ENCODE assay signal across 23 cellular contexts in the genomic region with DNA sequence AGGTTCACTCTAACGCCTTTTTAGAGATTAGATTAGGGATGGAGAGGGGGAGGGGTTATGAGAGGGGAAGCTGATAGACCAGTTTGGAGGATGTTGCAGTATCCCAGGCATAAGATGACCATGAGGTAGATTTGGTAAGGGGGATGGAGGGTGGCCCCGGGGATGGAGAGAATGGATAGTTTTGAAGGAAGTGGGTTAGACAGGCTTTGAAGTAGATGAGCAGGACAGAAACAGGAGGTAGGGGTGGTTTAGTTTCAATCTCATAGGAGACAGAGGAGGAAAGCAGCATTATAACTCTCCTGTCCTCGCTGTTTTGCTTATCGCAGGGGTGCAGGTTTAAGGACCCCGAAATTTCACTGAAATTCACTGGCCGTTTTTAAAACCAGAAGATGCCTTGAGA. TPM values are rescaled to one million over a fixed set of nuclear protein-coding genes. Genes with fewer than 3 reads are reported as not detected.
A peak's percentile ranks its signal among the peaks of the same experiment; 100 is the strongest.
DNase-seq lines count a peak whose midpoint lies in the region; ATAC-seq, FAIRE-seq and TF ChIP-seq lines count a peak whose summit lies in the region.
"Had no signal": no experiment of that assay in that cellular context is flagged by ENCODE, and none has a peak within 500 bp of the region (broad histone marks: within the 10 kb centered on the region; RNA-seq: fewer than 3 reads in every experiment).

No MANE protein-coding gene starts in this region.

- DNase-seq in stimulated activated naive CD8-positive, alpha-beta T cell treated with anti-CD3 and anti-CD28 coated beads, Interleukin-15, Interleukin-2, amounts not matched to agents 100 U/mL and 50 U/mL, for 24 hours: no peak
- DNase-seq in WTC11 (ENCODE audit: low spot score) (no peak), kidney (no peak), NOMO-1 treated with dmso at 0.1 percent for 144 hours (lab: John Stamatoyannopoulos, UW; ENCODE audit: unreplicated experiment) (no peak)
- no peak for DNase-seq in effector memory CD4-positive, alpha-beta T cell
- no peak for DNase-seq in stimulated activated naive CD8-positive, alpha-beta T cell treated with anti-CD3 and anti-CD28 coated beads, Interleukin-15, amount 100 ng/mL, for 72 hours
- DNase-seq: amniotic stem cell, DND-41, HCEC 1CT, heart right ventricle, immature natural killer cell, Kasumi-1, left ventricle myocardium inferior, midbrain, NCI-H1048, NCI-H2029 treated with DMSO at 0.1 percent for 48 hours, T-helper 9 cell, upper lobe of right lung had no signal

- H3K27ac ChIP-seq in effector memory CD4-positive, alpha-beta T cell (ENCODE audit: insufficient read depth, low read length, poor library complexity, severe bottlenecking): peak overlapping the region; percentile 6
- no peak overlapping the region for H3K27ac ChIP-seq in kidney (ENCODE audit: low read depth in 2 of 2, low read length in 2 of 2)
- H3K27ac ChIP-seq: heart right ventricle, left ventricle myocardium inferior, upper lobe of right lung had no signal

- intact Hi-C loops in kidney (cut with DNase I): no loop called here

- peaks cover 71% of the 10 kb centered on the region for H3K36me3 Mint-ChIP-seq in stimulated activated naive CD8-positive, alpha-beta T cell treated with anti-CD3 and anti-CD28 coated beads, Interleukin-15, Interleukin-2, amounts not matched to agents 100 ng/mL and 50 ng/mL, for 24 hours (ENCODE audit: low read depth)
- H3K36me3 Mint-ChIP-seq in WTC11: peaks cover 31% of the 10 kb centered on the region

- peaks cover 54% of the 10 kb centered on the region for H3K4me1 Mint-ChIP-seq in stimulated activated naive CD8-positive, alpha-beta T cell treated with anti-CD3 and anti-CD28 coated beads, Interleukin-15, Interleukin-2, amounts not matched to agents 100 ng/mL and 50 ng/mL, for 24 hours (ENCODE audit: low read depth)
- peaks cover 60% of the 10 kb centered on the region for H3K4me1 Mint-ChIP-seq in WTC11
- H3K4me1 Mint-ChIP-seq in stimulated activated naive CD8-positive, alpha-beta T cell treated with anti-CD3 and anti-CD28 coated beads, Interleukin-15, amount 100 ng/mL, for 72 hours: peaks cover 63% of the 10 kb centered on the region

- no peak overlapping the region for H3K9ac ChIP-seq in kidney (ENCODE audit: low read length in 2 of 2)

- H3K27me3 Mint-ChIP-seq in stimulated activated naive CD8-positive, alpha-beta T cell treated with anti-CD3 and anti-CD28 coated beads, Interleukin-15, Interleukin-2, amounts not matched to agents 100 ng/mL and 50 ng/mL, for 24 hours: no peaks in the 10 kb centered on the region
- H3K27me3 Mint-ChIP-seq in WTC11 (ENCODE audit: low read depth): no peaks in the 10 kb centered on the region
- H3K27me3 Mint-ChIP-seq in stimulated activated naive CD8-positive, alpha-beta T cell treated with anti-CD3 and anti-CD28 coated beads, Interleukin-15, amount 100 ng/mL, for 72 hours: no peaks in the 10 kb centered on the region

- no peaks in the 10 kb centered on the region for H3K9me3 Mint-ChIP-seq in stimulated activated naive CD8-positive, alpha-beta T cell treated with anti-CD3 and anti-CD28 coated beads, Interleukin-15, Interleukin-2, amounts not matched to agents 100 ng/mL and 50 ng/mL, for 24 hours
- peaks cover 7% of the 10 kb centered on the region for H3K9me3 Mint-ChIP-seq in WTC11
- no peaks in the 10 kb centered on the region for H3K9me3 Mint-ChIP-seq in stimulated activated naive CD8-positive, alpha-beta T cell treated with anti-CD3 and anti-CD28 coated beads, Interleukin-15, amount 100 ng/mL, for 72 hours
- H3K9me3 Mint-ChIP-seq: immature natural killer cell had no signal

- POLR2A ChIA-PET in WTC11 (lab: Charles Lee): no interaction called here

- CTCF ChIA-PET in WTC11 (lab: Charles Lee): no interaction called here

- no peak for FAIRE-seq in kidney (lab: Jason Lieb, UNC)
- FAIRE-seq: endothelial cell of umbilical vein, RCC 7860 had no signal

- H3K4me3 ChIP-seq in effector memory CD4-positive, alpha-beta T cell (ENCODE audit: insufficient read depth, low read depth, low read length, poor library complexity, severe bottlenecking): no peak overlapping the region
- H3K4me3 ChIP-seq in kidney (ENCODE audit: low read length in 2 of 2): no peak overlapping the region
- H3K4me3 ChIP-seq: heart right ventricle, left ventricle myocardium inferior, upper lobe of right lung had no signal

- no peaks in the 10 kb centered on the region for H3K9me3 ChIP-seq in effector memory CD4-positive, alpha-beta T cell (ENCODE audit: control insufficient read depth, low read length)
- H3K9me3 ChIP-seq in kidney (ENCODE audit: control insufficient read depth in 1 of 2, low read length in 2 of 2): no peaks in the 10 kb centered on the region
- H3K9me3 ChIP-seq: heart right ventricle, left ventricle myocardium inferior, upper lobe of right lung had no signal

- H3K36me3 ChIP-seq in effector memory CD4-positive, alpha-beta T cell (ENCODE audit: control insufficient read depth, insufficient read depth, low read length): peaks cover 28% of the 10 kb centered on the region
- H3K36me3 ChIP-seq in kidney (ENCODE audit: control insufficient read depth in 1 of 2, insufficient read depth in 2 of 2, low read length in 2 of 2): peaks cover 12 to 14% of the 10 kb centered on the region in 2 donors

- TF ChIP-seq CTCF in WTC11 (IDR thresholded peaks at IDR 0.05) (no peak), kidney (IDR thresholded peaks at IDR 0.05; ENCODE audit: borderline replicate concordance, extremely low read depth, insufficient read depth) (no peak)

- no peak for ATAC-seq in stimulated activated naive CD8-positive, alpha-beta T cell treated with anti-CD3 and anti-CD28 coated beads, Interleukin-15, Interleukin-2, amounts not matched to agents 100 U/mL and 50 U/mL, for 24 hours
- ATAC-seq in WTC11 (no peak), HG03565 (IDR thresholded peaks at IDR 0.05; ENCODE audit: unreplicated experiment) (no peak)
- peak; percentile 65 for ATAC-seq in stimulated activated naive CD8-positive, alpha-beta T cell treated with anti-CD3 and anti-CD28 coated beads, Interleukin-15, amount 100 ng/mL, for 72 hours
- ATAC-seq: activated CD4-positive, CD25-positive, alpha-beta regulatory T cell treated with anti-CD3 and anti-CD28 coated beads, Interleukin-2, amount 50 U/mL, for 24 hours; heart right ventricle; upper lobe of right lung had no signal

- H3K4me3 Mint-ChIP-seq in stimulated activated naive CD8-positive, alpha-beta T cell treated with anti-CD3 and anti-CD28 coated beads, Interleukin-15, Interleukin-2, amounts not matched to agents 100 ng/mL and 50 ng/mL, for 24 hours: no peak overlapping the region
- H3K4me3 Mint-ChIP-seq in WTC11: no peak overlapping the region
- peak overlapping the region; percentile 33 to 36 for H3K4me3 Mint-ChIP-seq in stimulated activated naive CD8-positive, alpha-beta T cell treated with anti-CD3 and anti-CD28 coated beads, Interleukin-15, amount 100 ng/mL, for 72 hours
- H3K4me3 Mint-ChIP-seq: immature natural killer cell had no signal

- no peaks in the 10 kb centered on the region for H3K27me3 ChIP-seq in effector memory CD4-positive, alpha-beta T cell (replicated peaks; ENCODE audit: control insufficient read depth, insufficient read depth, low read length, poor library complexity, severe bottlenecking)
- H3K27me3 ChIP-seq: heart right ventricle, upper lobe of right lung had no signal

- peak overlapping the region; percentile 64 for H3K27ac Mint-ChIP-seq in stimulated activated naive CD8-positive, alpha-beta T cell treated with anti-CD3 and anti-CD28 coated beads, Interleukin-15, Interleukin-2, amounts not matched to agents 100 ng/mL and 50 ng/mL, for 24 hours
- H3K27ac Mint-ChIP-seq in WTC11: peak overlapping the region; percentile 99
- H3K27ac Mint-ChIP-seq in stimulated activated naive CD8-positive, alpha-beta T cell treated with anti-CD3 and anti-CD28 coated beads, Interleukin-15, amount 100 ng/mL, for 72 hours: peak overlapping the region; percentile 68 to 82

- peaks cover 40% of the 10 kb centered on the region for H3K4me1 ChIP-seq in effector memory CD4-positive, alpha-beta T cell (ENCODE audit: control insufficient read depth, insufficient read depth, low read length, poor library complexity, severe bottlenecking)
- peaks cover 0 to 3% of the 10 kb centered on the region in 2 donors for H3K4me1 ChIP-seq in kidney (ENCODE audit: control insufficient read depth in 1 of 2, insufficient read depth in 1 of 2, low read depth in 1 of 2, low read length in 2 of 2)

TF ChIP-seq in WTC11, 78 proteins besides CTCF, POLR2A, EP300 and RAD21:
- TF ChIP-seq GTF2I (CRISPR knock-in tag; conservative IDR thresholded peaks at IDR 0.05) (no peak), FOXP1 (CRISPR knock-in tag; IDR thresholded peaks at IDR 0.05; ENCODE audit: borderline replicate concordance) (no peak), ATF1 (CRISPR knock-in tag; IDR thresholded peaks at IDR 0.05) (no peak), NFATC4 (CRISPR knock-in tag; IDR thresholded peaks at IDR 0.05) (no peak), CBFB (CRISPR knock-in tag; IDR thresholded peaks at IDR 0.05; ENCODE audit: low read depth) (no peak), PRRX2 (CRISPR knock-in tag; IDR thresholded peaks at IDR 0.05) (no peak), NR3C1 (CRISPR knock-in tag; conservative IDR thresholded peaks at IDR 0.05; ENCODE audit: low read depth) (no peak), JUN (CRISPR knock-in tag; IDR thresholded peaks at IDR 0.05) (no peak), TP53 (CRISPR knock-in tag; IDR thresholded peaks at IDR 0.05) (no peak), HMGA2 (CRISPR knock-in tag; IDR thresholded peaks at IDR 0.05) (no peak), ZNF263 (CRISPR knock-in tag; IDR thresholded peaks at IDR 0.05; ENCODE audit: low read depth) (no peak), ETV6 (CRISPR knock-in tag; IDR thresholded peaks at IDR 0.05) (no peak), NFE2L1 (CRISPR knock-in tag; IDR thresholded peaks at IDR 0.05) (no peak), ESRRA (CRISPR knock-in tag; IDR thresholded peaks at IDR 0.05; ENCODE audit: borderline replicate concordance) (no peak), CREB1 (CRISPR knock-in tag; IDR thresholded peaks at IDR 0.05) (no peak)

RNA-seq across cellular contexts. Expression of a gene that starts 11.8 kb away (rescaled TPM):
- 20.8 to 21.6 TPM (median 20.8 TPM) in 3 replicates for total RNA-seq in WTC11 (2021)
- 14.0 TPM for total RNA-seq in kidney
- 5.6 TPM for polyA plus RNA-seq in kidney (ENCODE audit: insufficient read depth, low read depth, low replicate concordance)

RNA-seq across cellular contexts. Expression of a gene that starts 22.4 kb away (rescaled TPM):
- total RNA-seq in WTC11 (2021): 63.1 to 66.7 TPM (median 65.0 TPM) in 3 replicates
- 36.8 TPM for total RNA-seq in kidney
- polyA plus RNA-seq in kidney (ENCODE audit: insufficient read depth, low read depth, low replicate concordance): 16.0 TPM

Comparison
In these comparisons a context has a peak if more than half of its experiments do, and no peak if none do; other contexts are left out.
1. H3K4me3 Mint-ChIP-seq: peak in stimulated activated naive CD8-positive, alpha-beta T cell treated with anti-CD3 and anti-CD28 coated beads, Interleukin-15, amount 100 ng/mL, for 72 hours (2 of 2); none in stimulated activated naive CD8-positive, alpha-beta T cell treated with anti-CD3 and anti-CD28 coated beads, Interleukin-15, Interleukin-2, amounts not matched to agents 100 ng/mL and 50 ng/mL, for 24 hours (single experiment) and WTC11 (single experiment).
2. Peak in every context shown above with its lines, with median percentiles within 50 percentile points of each other: H3K27ac Mint-ChIP-seq.